In genomic region chr13:75549262-75550158, GRCh38 we compare ENCODE assay signal across 1 cellular context.
TF ChIP-seq lines count a peak whose summit lies in the region.

Gene UCHL3, plus strand, starts transcription at chr13:75549791. Its CDS starts 30 bp downstream, at chr13:75549821.

TF ChIP-seq in GM12878, 131 proteins besides CTCF, POLR2A, EP300 and RAD21 (continued from another document and continues in another):
- TF ChIP-seq REST (IDR thresholded peaks at IDR 0.05; ENCODE audit: low read depth, low read length) (no peak), ESRRA (IDR thresholded peaks at IDR 0.05; ENCODE audit: low read length) (peak; percentile 60; the same call in 1 of the 2 replicates), USF1 (IDR thresholded peaks at IDR 0.05; ENCODE audit: borderline replicate concordance, extremely low read length, insufficient read depth, low read depth, low read length) (peak; percentile 48), ATF7 (IDR thresholded peaks at IDR 0.05; ENCODE audit: low read depth) (peak; percentile 100), SREBF2 (IDR thresholded peaks at IDR 0.05; ENCODE audit: low read length) (no peak), PAX5 (IDR thresholded peaks at IDR 0.05; ENCODE audit: borderline replicate concordance, low read depth, low read length) (peak; percentile 31; the same call in 1 of the 2 replicates), FOXK2 (IDR thresholded peaks at IDR 0.05) (peak; percentile 98), SRF (IDR thresholded peaks at IDR 0.05; ENCODE audit: low read depth in 2 of 2, low read length in 2 of 2) (no peak), YBX1 (IDR thresholded peaks at IDR 0.05) (no peak), KAT2A (conservative IDR thresholded peaks at IDR 0.05; ENCODE audit: control insufficient read depth, low read depth, low read length) (no peak), POU2F2 (IDR thresholded peaks at IDR 0.05; ENCODE audit: borderline replicate concordance, low read depth, low read length) (peak; percentile 50; the same call in 1 of the 3 replicates), BCL11A (IDR thresholded peaks at IDR 0.05; ENCODE audit: low read depth, low read length) (no peak), CREM (IDR thresholded peaks at IDR 0.05; ENCODE audit: low read depth) (peak; percentile 71), JUNB (IDR thresholded peaks at IDR 0.05) (no peak), HDGF (IDR thresholded peaks at IDR 0.05) (0 out of 2 replicates have a peak, but pooled peaks have one; percentile 14), KDM1A (IDR thresholded peaks at IDR 0.05; ENCODE audit: borderline replicate concordance) (no peak), CREB1 (IDR thresholded peaks at IDR 0.05; ENCODE audit: low read depth) (peak; percentile 53; the same call in 1 of the 2 replicates), SIX5 (IDR thresholded peaks at IDR 0.05; ENCODE audit: low read depth, low read length, severe bottlenecking) (peak; percentile 45), ZNF384 (IDR thresholded peaks at IDR 0.05; ENCODE audit: borderline replicate concordance, low read depth, low read length) (peak; percentile 38; the same call in 1 of the 2 replicates), MAX (IDR thresholded peaks at IDR 0.05; ENCODE audit: low read depth, low read length) (peak; percentile 95), RUNX3 (IDR thresholded peaks at IDR 0.05; ENCODE audit: low read length) (0 out of 2 replicates have a peak, but pooled peaks have one; percentile 16), CHD2 (IDR thresholded peaks at IDR 0.05; ENCODE audit: borderline replicate concordance, low read depth, low read length) (0 out of 2 replicates have a peak, but pooled peaks have one; percentile 32), E2F8 (IDR thresholded peaks at IDR 0.05; ENCODE audit: low read depth, partially characterized antibody) (no peak), SMC3 (IDR thresholded peaks at IDR 0.05; ENCODE audit: borderline replicate concordance, low read length) (peak; percentile 88), ZZZ3 (IDR thresholded peaks at IDR 0.05; ENCODE audit: control insufficient read depth, insufficient read length, low read depth) (no peak), SREBF1 (IDR thresholded peaks at IDR 0.05; ENCODE audit: low read length) (peak; percentile 98), TARDBP (IDR thresholded peaks at IDR 0.05; ENCODE audit: borderline replicate concordance) (0 out of 2 replicates have a peak, but pooled peaks have one; percentile 31), ZBTB4 (CRISPR knock-in tag; IDR thresholded peaks at IDR 0.05) (no peak), CHD1 (IDR thresholded peaks at IDR 0.05; ENCODE audit: low read depth, low read length) (peak; percentile 99), NFYA (IDR thresholded peaks at IDR 0.05; ENCODE audit: borderline replicate concordance, low read depth, low read length) (no peak), NFIC (IDR thresholded peaks at IDR 0.05; ENCODE audit: low read depth, low read length) (no peak), HDAC2 (IDR thresholded peaks at IDR 0.05) (no peak), ZNF687 (IDR thresholded peaks at IDR 0.05) (peak; percentile 43), BHLHE40 (IDR thresholded peaks at IDR 0.05; ENCODE audit: borderline replicate concordance in 1 of 2, low read depth in 2 of 2, low read length in 1 of 2) (peak; percentile 97 to 98), SMAD1 (IDR thresholded peaks at IDR 0.05; ENCODE audit: low read depth, partially characterized antibody) (no peak), ZBTB40 (IDR thresholded peaks at IDR 0.05; ENCODE audit: borderline replicate concordance) (no peak), MTA2 (IDR thresholded peaks at IDR 0.05; ENCODE audit: low read depth) (no peak), POLR2AphosphoS5 (IDR thresholded peaks at IDR 0.05; ENCODE audit: low read length) (peak; percentile 86), TCF7 (IDR thresholded peaks at IDR 0.05; ENCODE audit: borderline replicate concordance) (no peak), ASH2L (IDR thresholded peaks at IDR 0.05; ENCODE audit: borderline replicate concordance, low read depth) (peak; percentile 99; the same call in 1 of the 2 replicates), ZNF622 (IDR thresholded peaks at IDR 0.05) (no peak), BRCA1 (IDR thresholded peaks at IDR 0.05; ENCODE audit: low read depth, low read length) (no peak), PBX3 (IDR thresholded peaks at IDR 0.05; ENCODE audit: insufficient replicate concordance, low read depth, low read length) (no peak)
